ENCODE assay signal across 8 cellular contexts in genomic region chr7:140696024-140696678, GRCh38. TPM values are rescaled to one million over a fixed set of nuclear protein-coding genes. Genes with fewer than 3 reads are reported as not detected.
DNase-seq lines count a peak whose midpoint lies in the region; ATAC-seq and TF ChIP-seq lines count a peak whose summit lies in the region.

No MANE protein-coding gene starts in this region.

- peaks cover 44% of the 10 kb centered on the region for H3K79me2 ChIP-seq in osteoblast (ENCODE audit: insufficient read depth, low read length)

- H4K20me1 ChIP-seq in osteoblast (ENCODE audit: insufficient read depth, low read length), result peaks cover 15% of the 10 kb centered on the region

- no peak for TF ChIP-seq POLR2A in testis (IDR thresholded peaks at IDR 0.05)

- H3K4me1 ChIP-seq in osteoblast (ENCODE audit: insufficient read depth, low read length) (peaks cover 17% of the 10 kb centered on the region), testis (peaks cover 21% of the 10 kb centered on the region)

- H3K27ac Mint-ChIP-seq in activated naive CD4-positive, alpha-beta T cell treated with anti-CD3 and anti-CD28 coated beads for 36 hours, result peak overlapping the region; percentile 99

- peak overlapping the region; percentile 81 for H3K27ac ChIP-seq in osteoblast (ENCODE audit: low read depth, low read length)
- peak overlapping the region; percentile 89 to 94 for H3K27ac ChIP-seq in testis

- H2AFZ ChIP-seq in osteoblast (ENCODE audit: low read length), result peak overlapping the region; percentile 90

- no peaks in the 10 kb centered on the region for H3K27me3 Mint-ChIP-seq in activated naive CD4-positive, alpha-beta T cell treated with anti-CD3 and anti-CD28 coated beads for 36 hours (ENCODE audit: low read depth)

- CTCF ChIA-PET in activated naive CD4-positive, alpha-beta T cell treated with anti-CD3 and anti-CD28 coated beads for 36 hours (lab: Charles Lee), result interaction anchor here (1.1 kb wide), 1 partner anchor 22 kb away, joined by 3 read pairs; no protein-coding TSS in a partner anchor

- H3K27me3 ChIP-seq in osteoblast (ENCODE audit: insufficient read depth, low read length), result no peaks in the 10 kb centered on the region
- H3K27me3 ChIP-seq in testis, result no peaks in the 10 kb centered on the region

- H3K36me3 ChIP-seq in osteoblast (ENCODE audit: insufficient read depth, low read length) (peaks cover 14% of the 10 kb centered on the region), testis (ENCODE audit: low read depth, missing control alignments) (no peaks in the 10 kb centered on the region)

- TF ChIP-seq CTCF in osteoblast (IDR thresholded peaks at IDR 0.05; ENCODE audit: extremely low read depth, low read depth, low read length) (no peak), testis (IDR thresholded peaks at IDR 0.05) (no peak)

- H3K9me3 ChIP-seq in osteoblast (ENCODE audit: low read depth, low read length), result no peaks in the 10 kb centered on the region
- H3K9me3 ChIP-seq in testis, result no peaks in the 10 kb centered on the region

- H3K4me3 Mint-ChIP-seq in activated naive CD4-positive, alpha-beta T cell treated with anti-CD3 and anti-CD28 coated beads for 36 hours, result peak overlapping the region; percentile 98

- WGBS in testis, 2 donors, result 9 to 12% methylated on average over 22 to 23 of the region's 23 CpGs

- peak; percentile 5 for ATAC-seq in HG02938 (IDR thresholded peaks at IDR 0.05; ENCODE audit: unreplicated experiment)
- no peak for ATAC-seq in GM18861 (IDR thresholded peaks at IDR 0.05; ENCODE audit: unreplicated experiment)

- peak overlapping the region; percentile 96 for H3K4me2 ChIP-seq in osteoblast (ENCODE audit: insufficient read depth, low read length)

- intact Hi-C loops in activated naive CD4-positive, alpha-beta T cell treated with anti-CD3 and anti-CD28 coated beads for 36 hours (cut with micrococcal nuclease), result loop anchor here (1.0 to 2.0 kb wide), 7 partner anchors 23 to 1043 kb away; partner anchors contain the start of genes MKRN1 and SSBP1
- intact Hi-C loops in testis (cut with DNase I; ENCODE audit: low total_unique reads), result no loop called here

- no peaks in the 10 kb centered on the region for H3K9me3 Mint-ChIP-seq in activated naive CD4-positive, alpha-beta T cell treated with anti-CD3 and anti-CD28 coated beads for 36 hours

- DNase-seq in DMS79 (lab: John Stamatoyannopoulos, UW), result peak; percentile 90
- DNase-seq in activated naive CD4-positive, alpha-beta T cell treated with anti-CD3 and anti-CD28 coated beads for 36 hours, result peak; percentile 97
- peak; percentile 88 for DNase-seq in glomerular visceral epithelial cell (ENCODE audit: extremely low spot score)
- DNase-seq in osteoblast (ENCODE audit: insufficient read length, low spot score, missing footprints), result peak; percentile 99
- peak; percentile 98 for DNase-seq in testis

- H3K36me3 Mint-ChIP-seq in activated naive CD4-positive, alpha-beta T cell treated with anti-CD3 and anti-CD28 coated beads for 36 hours (ENCODE audit: low read depth), result peaks cover 9% of the 10 kb centered on the region

- H3K4me1 Mint-ChIP-seq in activated naive CD4-positive, alpha-beta T cell treated with anti-CD3 and anti-CD28 coated beads for 36 hours (ENCODE audit: low read depth), result peaks cover 34% of the 10 kb centered on the region

- H3K4me3 ChIP-seq in osteoblast (ENCODE audit: insufficient read depth, low read length), result peak overlapping the region; percentile 97
- H3K4me3 ChIP-seq in testis, result peak overlapping the region; percentile 76 to 79

TF ChIP-seq in PFSK-1, 5 proteins besides CTCF, POLR2A, EP300 and RAD21:
- peak; percentile 78; the same call in 1 of the 2 replicates for TF ChIP-seq TAF1 (IDR thresholded peaks at IDR 0.05; ENCODE audit: borderline replicate concordance, insufficient read depth, low read length)
- peak; percentile 49 for TF ChIP-seq FOXP2 (optimal IDR thresholded peaks at IDR 0.05; ENCODE audit: borderline replicate concordance, extremely low read depth, extremely low read length, insufficient read depth)
- no peak; the same call in 1 of the 2 replicates for TF ChIP-seq POLR2AphosphoS5 (IDR thresholded peaks at IDR 0.05; ENCODE audit: low read depth, low read length)
- TF ChIP-seq REST (IDR thresholded peaks at IDR 0.05; ENCODE audit: insufficient read depth in 1 of 2, low read depth in 2 of 2, low read length in 2 of 2), result peak in 1 of 2 experiments; percentile 37; a peak in 1 of 4 replicates
- TF ChIP-seq SIN3A (IDR thresholded peaks at IDR 0.05; ENCODE audit: borderline replicate concordance, insufficient read depth, low read length), result no peak; the same call in 1 of the 2 replicates

RNA-seq across cellular contexts. Expression of gene NDUFB2, which starts 0.4 kb away (rescaled TPM):
- 225 TPM for polyA plus RNA-seq in PFSK-1 (2012; ENCODE audit: insufficient read length, low read depth)
- total RNA-seq in activated naive CD4-positive, alpha-beta T cell treated with anti-CD3 and anti-CD28 coated beads for 36 hours, result 100 to 1,000 TPM; 167 to 179 TPM
- total RNA-seq in osteoblast (56.5 and 66.3 TPM in 2 replicates), testis (100 to 1,000 TPM; 187 to 292 TPM)
- polyA plus RNA-seq in testis (ENCODE audit: insufficient read depth, low read depth, low replicate concordance), result 180 TPM

RNA-seq across cellular contexts. Expression of gene ADCK2, which starts 23.4 kb away (rescaled TPM):
- polyA plus RNA-seq in PFSK-1 (2012; ENCODE audit: insufficient read length, low read depth), result 31.2 TPM
- 10 to 100 TPM; 22.1 TPM for total RNA-seq in activated naive CD4-positive, alpha-beta T cell treated with anti-CD3 and anti-CD28 coated beads for 36 hours
- total RNA-seq in osteoblast (25.3 and 28.6 TPM in 2 replicates), testis (10 to 100 TPM; 20.4 to 21.2 TPM)
- 12.9 TPM for polyA plus RNA-seq in testis (ENCODE audit: insufficient read depth, low read depth, low replicate concordance)

RNA-seq across cellular contexts. Expression of gene DENND2A, which starts 55.5 kb away (rescaled TPM):
- 14.3 TPM for polyA plus RNA-seq in PFSK-1 (2012; ENCODE audit: insufficient read length, low read depth)
- not detected for total RNA-seq in activated naive CD4-positive, alpha-beta T cell treated with anti-CD3 and anti-CD28 coated beads for 36 hours
- total RNA-seq in osteoblast (0.36 and 0.59 TPM in 2 replicates), testis (1 to 10 TPM; 4.1 to 5.5 TPM)
- 8.5 TPM for polyA plus RNA-seq in testis (ENCODE audit: insufficient read depth, low read depth, low replicate concordance)
